Comparison of ENCODE assay signal across 8 cellular contexts in the genomic region with DNA sequence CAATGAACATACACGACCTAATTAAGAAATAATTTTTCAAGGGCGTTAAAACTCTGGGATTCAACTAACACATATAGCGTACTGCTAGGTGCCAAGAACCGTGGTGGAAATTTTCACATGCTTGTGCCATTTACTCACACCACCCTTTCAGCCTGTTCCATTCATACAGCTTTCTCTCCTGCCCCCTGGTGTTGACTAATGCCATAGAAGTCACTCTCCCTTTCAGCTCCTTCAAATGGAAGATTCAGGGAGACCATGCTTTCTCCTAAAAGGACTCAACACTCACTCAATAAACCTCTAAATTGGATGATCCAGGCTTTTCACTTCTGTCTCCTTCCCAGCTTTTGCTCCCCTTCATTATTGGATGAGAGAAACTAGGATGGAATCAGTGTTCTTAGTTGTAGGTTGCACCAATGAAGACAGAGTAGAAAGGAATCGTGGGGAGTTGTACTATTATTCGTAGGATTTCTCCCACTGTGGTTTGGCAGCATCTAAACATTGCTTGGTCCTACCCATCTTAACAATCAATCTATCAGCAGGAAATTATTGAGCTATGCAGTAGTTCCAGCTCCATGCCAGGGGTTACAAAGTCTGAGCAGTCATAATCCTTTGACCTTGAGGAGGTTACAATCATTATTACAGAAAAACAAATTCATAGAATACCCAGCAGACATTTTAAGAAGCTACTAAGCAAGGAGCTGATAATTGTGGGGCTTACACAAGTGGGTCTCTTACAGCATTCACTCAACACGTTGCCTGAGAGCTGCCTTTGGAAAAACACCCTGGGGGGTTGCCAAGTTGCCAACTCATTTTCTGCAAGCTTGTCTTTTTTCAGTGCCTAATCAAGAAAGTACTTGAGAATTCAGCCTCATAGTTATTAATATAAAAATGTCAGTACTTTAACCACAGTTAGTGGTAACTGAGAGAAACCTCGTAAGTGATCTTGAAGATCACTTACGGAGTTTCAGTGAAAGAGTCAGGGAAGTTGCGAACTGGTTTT. TPM values are rescaled to one million over a fixed set of nuclear protein-coding genes. Genes with fewer than 3 reads are reported as not detected.
DNase-seq lines count a peak whose midpoint lies in the region; ATAC-seq, FAIRE-seq and TF ChIP-seq lines count a peak whose summit lies in the region.

No MANE protein-coding gene starts in this region.

- no peak overlapping the region for H3K27ac Mint-ChIP-seq in memory B cell

- peaks cover 0 to 3% (median 3%) of the 10 kb centered on the region in 4 experiments; a peak in 2 of 7 replicates for H3K4me1 ChIP-seq in H1 (replicated peaks in 1 of 4; ENCODE audit: control insufficient read depth in 3 of 4, insufficient read depth in 4 of 4, low read length in 3 of 4)

- peak; percentile 47 for DNase-seq in CD1c-positive myeloid dendritic cell (ENCODE audit: extremely low spot score)
- DNase-seq in NCI-H2029 treated with DMSO at 0.1 percent for 48 hours (lab: John Stamatoyannopoulos, UW) = peak; percentile 29
- peak in 1 of 2 experiments; percentile 59 for DNase-seq in H1 (ENCODE audit: low read depth in 1 of 2, low spot score in 2 of 2)
- peak; percentile 19 to 26 for DNase-seq in memory B cell (ENCODE audit: low spot score in 2 of 2)
- DNase-seq in substantia nigra (lab: John Stamatoyannopoulos, UW) = peak in 33 of 49 donors; percentile 2 to 70 (median 32)

- peak; percentile 83 for TF ChIP-seq CTCF in VCaP (conservative IDR thresholded peaks at IDR 0.05)
- peak in 2 of 3 experiments; percentile 80 to 81; a peak in 3 of 4 replicates for TF ChIP-seq CTCF in H1 (IDR thresholded peaks at IDR 0.05; ENCODE audit: control extremely low read depth in 1 of 3, insufficient read depth in 1 of 3, low read depth in 1 of 3, low read length in 3 of 3)

- H3K27ac ChIP-seq in VCaP (no peak overlapping the region), H1 (ENCODE audit: low read depth, low read length) (no peak overlapping the region), substantia nigra (ENCODE audit: low read depth, low read length, poor library complexity, severe bottlenecking) (no peak overlapping the region)

- H3K27me3 ChIP-seq in H1 (replicated peaks in 1 of 4; ENCODE audit: control insufficient read depth in 3 of 4, extremely low read depth in 1 of 4, insufficient read depth in 3 of 4, low read length in 3 of 4) = peaks cover 3 to 25% (median 20%) of the 10 kb centered on the region in 4 experiments

- peaks cover 5% of the 10 kb centered on the region for H3K4me1 Mint-ChIP-seq in memory B cell

- H3K36me3 ChIP-seq in H1 (ENCODE audit: control insufficient read depth in 2 of 4, insufficient read depth in 4 of 4, low read length in 3 of 4) = no peaks in the 10 kb centered on the region

- H3K4me2 ChIP-seq in H1 (ENCODE audit: insufficient read depth in 1 of 2, low read depth in 2 of 2, low read length in 2 of 2) = no peak overlapping the region

- no peak overlapping the region for H2BK120ac ChIP-seq in H1 (replicated peaks; ENCODE audit: low read depth, low read length)

- no peak overlapping the region for H2BK15ac ChIP-seq in H1 (ENCODE audit: low read length)

- no peak overlapping the region for H3K4me3 Mint-ChIP-seq in memory B cell

- H2AFZ ChIP-seq in H1 (ENCODE audit: low read length) = 0 out of 2 replicates have a peak overlapping the region, but pooled peaks have one; percentile 13

- H3K79me2 ChIP-seq in H1 (ENCODE audit: control insufficient read depth in 1 of 2, insufficient read depth in 2 of 2, low read length in 2 of 2) = no peaks in the 10 kb centered on the region

- no peak overlapping the region for H3K56ac ChIP-seq in H1 (replicated peaks; ENCODE audit: insufficient read length, low read depth, low read length)

- no peak overlapping the region for H4K8ac ChIP-seq in H1 (ENCODE audit: extremely low read depth, insufficient read depth, low read length)

- no peak overlapping the region for H3K14ac ChIP-seq in H1 (ENCODE audit: insufficient read length)

- TF ChIP-seq EP300 in H1 (IDR thresholded peaks at IDR 0.05; ENCODE audit: borderline replicate concordance in 1 of 2, low read depth in 2 of 2, low read length in 2 of 2) = 0 out of 3 replicates have a peak, but pooled peaks of 1 of the 2 experiments have one; percentile 13

- TF ChIP-seq RAD21 in H1 (IDR thresholded peaks at IDR 0.05 in 1 of 2, conservative IDR thresholded peaks at IDR 0.05 in 1 of 2; ENCODE audit: low read depth in 2 of 2, low read length in 2 of 2) = peak; percentile 68 to 77

- TF ChIP-seq POLR2A in H1 (IDR thresholded peaks at IDR 0.05; ENCODE audit: control extremely low read depth in 1 of 2, low read depth in 2 of 2, low read length in 2 of 2) = no peak

- H3K79me1 ChIP-seq in H1 (ENCODE audit: low read depth, low read length) = no peaks in the 10 kb centered on the region

- FAIRE-seq in H1 (lab: Jason Lieb, UNC) = peak; percentile 24

- no peak overlapping the region for H3K4ac ChIP-seq in H1 (replicated peaks; ENCODE audit: insufficient read length, low read depth, low read length)

- H2BK5ac ChIP-seq in H1 (ENCODE audit: low read depth, low read length) = no peak overlapping the region

- H4K5ac ChIP-seq in H1 (ENCODE audit: insufficient read length, low read depth, low read length) = no peak overlapping the region

- H2BK20ac ChIP-seq in H1 (ENCODE audit: low read length) = no peak overlapping the region

- no peak overlapping the region for H3K9ac ChIP-seq in H1 (replicated peaks in 1 of 4; ENCODE audit: extremely low read depth in 1 of 4, low read depth in 3 of 4, low read length in 3 of 4)

- no peaks in the 10 kb centered on the region for H3K9me3 Mint-ChIP-seq in memory B cell

- no peak overlapping the region for H3K18ac ChIP-seq in H1 (ENCODE audit: extremely low read depth, low read length)

- H4K20me1 ChIP-seq in H1 (replicated peaks in 1 of 2; ENCODE audit: control insufficient read depth in 1 of 2, insufficient read depth in 2 of 2, low read length in 2 of 2) = no peaks in the 10 kb centered on the region

- CTCF ChIA-PET in H1 (lab: Charles Lee; ENCODE audit: partially characterized antibody) = interaction anchor here (0.6 to 6.4 kb wide), 73 partner anchors 9 to 747 kb away, joined by 3 to 82 read pairs (median 5); no protein-coding TSS in a partner anchor

- WGBS in H1 (ENCODE audit: extremely low coverage in 1 of 2, insufficient coverage in 1 of 2, insufficient read length in 1 of 2, insufficient replicate concordance in 2 of 2, low coverage in 1 of 2, low lambda C conversion rate in 2 of 2, missing lambda C conversion rate in 1 of 2), 2 experiments = 66% methylated on average over 10 of the region's 10 CpGs; no CpG with 5 or more reads in 1 of the 2 experiments

- H2BK12ac ChIP-seq in H1 (ENCODE audit: low read depth, low read length) = no peak overlapping the region

- H3K23ac ChIP-seq in H1 (ENCODE audit: insufficient read length) = no peak overlapping the region

- peaks cover 3% of the 10 kb centered on the region; the same call in 1 of the 2 replicates for H3K23me2 ChIP-seq in H1 (ENCODE audit: low read depth, low read length)

- H2AK5ac ChIP-seq in H1 (ENCODE audit: low read depth, low read length) = no peak overlapping the region

- H3K27me3 Mint-ChIP-seq in memory B cell = peaks cover 9% of the 10 kb centered on the region

- no peak overlapping the region for H4K91ac ChIP-seq in H1 (replicated peaks; ENCODE audit: insufficient read length, low read length)

- no peak overlapping the region for H3K4me3 ChIP-seq in H1 (ENCODE audit: extremely low read depth in 1 of 4, insufficient read depth in 2 of 4, low read depth in 3 of 4, low read length in 4 of 4)

- H3K36me3 Mint-ChIP-seq in memory B cell = no peaks in the 10 kb centered on the region

- ATAC-seq in GM19351 (IDR thresholded peaks at IDR 0.05; ENCODE audit: unreplicated experiment) = peak; percentile 43
- ATAC-seq in memory B cell (ENCODE audit: low read depth) = peak; percentile 49
- no peak for ATAC-seq in HG03520 (IDR thresholded peaks at IDR 0.05; ENCODE audit: unreplicated experiment)

- no peaks in the 10 kb centered on the region for H3K9me3 ChIP-seq in H1 (ENCODE audit: insufficient read depth in 2 of 2, low read depth in 1 of 2, low read length in 1 of 2)

- POLR2A ChIA-PET in H1 (lab: Charles Lee; ENCODE audit: partially characterized antibody) = interaction anchor here (1.3 kb wide), 1 partner anchor 9 kb away, joined by 4 read pairs; no protein-coding TSS in a partner anchor

TF ChIP-seq in H1, 55 proteins besides CTCF, POLR2A, EP300 and RAD21 (continues in another document):
- TF ChIP-seq POU5F1 (IDR thresholded peaks at IDR 0.05; ENCODE audit: low read depth, low read length) = no peak
- no peak for TF ChIP-seq TAF1 (IDR thresholded peaks at IDR 0.05; ENCODE audit: low read depth, low read length)

RNA-seq across cellular contexts. Expression of a gene that starts 2.8 kb away (rescaled TPM):
- total RNA-seq in H1 (2021; fragmentation: NEBNext Ultra II Directional; extraction: Animal tissue kit (Norgen Biotek cat#: 25700)) = 1.3 and 1.7 TPM in 2 replicates
- polyA plus RNA-seq in H1 (2011; rRNA removed) = 0.67 and 1.3 TPM in 2 replicates
- polyA plus RNA-seq in H1 (2011; cell fraction: cytosol; rRNA removed) = 1.0 TPM
- polyA plus RNA-seq in H1 (2011; cell fraction: nucleus; rRNA removed) = 0.87 TPM
- polyA plus RNA-seq in H1 (2012, experiment 1 of 2) = 1.0 to 1.8 TPM (median 1.3 TPM) in 4 replicates
- 0.33 TPM for polyA plus RNA-seq in H1 (2012, experiment 2 of 2)
- 0.89 TPM for polyA plus RNA-seq in H1 (2013, experiment 1 of 2)
- 0.90 TPM for polyA plus RNA-seq in H1 (2013, experiment 2 of 2)
- 2.8 and 3.4 TPM in 2 replicates for polyA minus RNA-seq in H1 (2011; rRNA and poly(A)+ RNA removed)
- polyA minus RNA-seq in H1 (2011; cell fraction: cytosol; rRNA and poly(A)+ RNA removed) = 0.73 TPM
- 3.4 TPM for polyA minus RNA-seq in H1 (2011; cell fraction: nucleus; rRNA and poly(A)+ RNA removed)
